14 cellular contexts compared by ENCODE assay signal in genomic region chr4:13920111-13920875, GRCh38.
DNase-seq lines count a peak whose midpoint lies in the region; FAIRE-seq and TF ChIP-seq lines count a peak whose summit lies in the region.
"Had no signal": no experiment of that assay in that cellular context is flagged by ENCODE, and none has a peak within 500 bp of the region (broad histone marks: within the 10 kb centered on the region; RNA-seq: fewer than 3 reads in every experiment).

No MANE protein-coding gene starts in this region.

- H3K79me2 ChIP-seq in hepatocyte, result no peaks in the 10 kb centered on the region

- no peaks in the 10 kb centered on the region for H3K9me3 ChIP-seq in hepatocyte (ENCODE audit: low read depth)
- H3K9me3 ChIP-seq in thymus (ENCODE audit: control insufficient read depth), result no peaks in the 10 kb centered on the region
- H3K9me3 ChIP-seq: right atrium auricular region had no signal

- peak overlapping the region; percentile 51 for H3K27ac ChIP-seq in hepatocyte
- peak overlapping the region; percentile 20 for H3K27ac ChIP-seq in thymus (ENCODE audit: low read depth)

- in situ Hi-C loops in astrocyte of the spinal cord (cut with HindIII; ENCODE audit: low sequenced_read_pairs), result no loop called here

- TF ChIP-seq CTCF in astrocyte of the spinal cord (IDR thresholded peaks at IDR 0.05; ENCODE audit: low read depth, low read length) (no peak), hepatocyte (IDR thresholded peaks at IDR 0.05; ENCODE audit: poor library complexity) (no peak), D721Med (IDR thresholded peaks at IDR 0.05; ENCODE audit: insufficient read depth, missing control alignments) (no peak)

- H2AFZ ChIP-seq in hepatocyte, result no peak overlapping the region

- no peaks in the 10 kb centered on the region for H4K20me1 ChIP-seq in hepatocyte (ENCODE audit: insufficient read depth, poor library complexity, severe bottlenecking)

- H3K27me3 ChIP-seq in hepatocyte, result no peaks in the 10 kb centered on the region
- H3K27me3 ChIP-seq in thymus (ENCODE audit: control insufficient read depth, insufficient read depth), result no peaks in the 10 kb centered on the region
- H3K27me3 ChIP-seq: right atrium auricular region had no signal

- peak; percentile 2 for DNase-seq in HT-29 (ENCODE audit: low spot score)
- peak; percentile 50 for DNase-seq in astrocyte of the spinal cord (ENCODE audit: low read depth, low spot score)
- no peak for DNase-seq in hepatocyte (ENCODE audit: low spot score)
- DNase-seq in D721Med (ENCODE audit: insufficient read length, low spot score), result no peak
- DNase-seq in stimulated activated CD4-positive, alpha-beta T cell treated with anti-CD3 and anti-CD28 coated beads, Interleukin-15, amount 100 ng/mL, for 24 hours, result no peak
- DNase-seq in ureter (ENCODE audit: low spot score), result no peak
- DNase-seq: activated CD8-positive, alpha-beta memory T cell treated with anti-CD3 and anti-CD28 coated beads for 24 hours; activated naive CD4-positive, alpha-beta T cell treated with anti-CD3 and anti-CD28 coated beads for 36 hours; central memory CD4-positive, alpha-beta T cell; NCI-H2029 treated with DMSO at 0.1 percent for 48 hours; NCI-H82; SIG-M5 had no signal

- no peaks in the 10 kb centered on the region for H3K9me2 ChIP-seq in hepatocyte (replicated peaks; ENCODE audit: insufficient read depth)

- no peak for FAIRE-seq in D721Med (lab: Jason Lieb, UNC)

- H3K4me1 ChIP-seq in hepatocyte (ENCODE audit: insufficient read depth), result peaks cover 3% of the 10 kb centered on the region
- H3K4me1 ChIP-seq in thymus (ENCODE audit: control insufficient read depth, insufficient read depth, low read length), result no peaks in the 10 kb centered on the region

- H3K36me3 ChIP-seq in hepatocyte (replicated peaks; ENCODE audit: insufficient read depth, low read depth) (no peaks in the 10 kb centered on the region), thymus (ENCODE audit: control insufficient read depth, insufficient read depth) (no peaks in the 10 kb centered on the region)
- H3K36me3 ChIP-seq: right atrium auricular region had no signal

- H3K4me2 ChIP-seq in hepatocyte, result no peak overlapping the region

- 82% methylated on average over 8 of the region's 8 CpGs for WGBS in hepatocyte (ENCODE audit: low lambda C conversion rate, missing lambda C conversion rate)
- WGBS in thymus, result 93% methylated on average over 8 of the region's 8 CpGs

- H3K4me3 ChIP-seq in astrocyte of the spinal cord (ENCODE audit: low read depth, low read length), result no peak overlapping the region
- H3K4me3 ChIP-seq in hepatocyte, result no peak overlapping the region
- H3K4me3 ChIP-seq in thymus (ENCODE audit: low read length), result no peak overlapping the region
- H3K4me3 ChIP-seq: right atrium auricular region had no signal

Comparison
In these comparisons a context has a peak if more than half of its experiments do, and no peak if none do; other contexts are left out.
1. DNase-seq: peak in HT-29 (single experiment) and astrocyte of the spinal cord (single experiment); none in hepatocyte (single experiment), D721Med (single experiment), stimulated activated CD4-positive, alpha-beta T cell treated with anti-CD3 and anti-CD28 coated beads, Interleukin-15, amount 100 ng/mL, for 24 hours (single experiment) and ureter (single experiment).